In the genomic region with DNA sequence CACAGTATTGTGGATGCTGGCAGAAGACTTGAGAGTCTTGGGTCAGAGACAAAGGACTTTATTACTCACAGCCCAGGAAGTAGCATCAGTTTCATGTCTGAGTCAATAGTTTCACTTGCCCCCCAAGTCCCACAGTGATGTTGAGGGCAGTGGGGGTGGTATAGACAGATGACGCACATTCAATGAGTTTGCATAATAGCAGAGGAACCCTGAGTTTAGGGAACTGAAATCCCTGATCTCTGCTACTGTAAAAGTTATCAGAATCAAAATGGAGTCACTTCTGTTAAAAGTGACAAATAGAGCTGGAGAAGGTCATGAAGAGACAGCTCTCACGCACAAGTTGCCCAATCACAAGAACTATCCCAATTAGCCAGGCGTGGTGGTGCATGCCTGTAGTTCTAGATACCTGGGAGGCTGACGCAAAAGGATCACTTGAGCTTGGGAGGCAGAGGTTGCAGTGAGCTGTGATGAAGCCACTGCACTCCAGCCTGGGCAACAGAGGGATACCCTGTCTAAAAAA, we compare ENCODE assay signal across 9 cellular contexts.
DNase-seq lines count a peak whose midpoint lies in the region; ATAC-seq lines count a peak whose summit lies in the region.
"Had no signal": no experiment of that assay in that cellular context is flagged by ENCODE, and none has a peak within 500 bp of the region (broad histone marks: within the 10 kb centered on the region; RNA-seq: fewer than 3 reads in every experiment).

No MANE protein-coding gene starts in this region.

- DNase-seq in activated CD4-positive, alpha-beta T cell treated with anti-CD3 and anti-CD28 coated beads for 48 hours, result peak; percentile 59
- DNase-seq in activated CD4-positive, alpha-beta T cell treated with anti-CD3 and anti-CD28 coated beads for 1 hour, result no peak
- peak; percentile 28 for DNase-seq in activated T-cell treated with anti-CD3 and anti-CD28 coated beads, Interleukin-2, amount 50 U/mL, for 24 hours
- DNase-seq in stimulated activated CD8-positive, alpha-beta memory T cell treated with anti-CD3 and anti-CD28 coated beads, Interleukin-15, amount 100 ng/mL, for 48 hours (ENCODE audit: low read depth in 2 of 2), result peak; percentile 35 to 42
- DNase-seq in NCI-H1930 (lab: John Stamatoyannopoulos, UW) (no peak), NCI-H526 (lab: John Stamatoyannopoulos, UW) (no peak), NCI-H2029 (lab: John Stamatoyannopoulos, UW) (no peak)

- peak; percentile 77 for ATAC-seq in HG03025 (IDR thresholded peaks at IDR 0.05; ENCODE audit: low FRiP score, unreplicated experiment)

- H3K4me1 Mint-ChIP-seq in activated T-cell treated with anti-CD3 and anti-CD28 coated beads, Interleukin-2, amount 50 U/mL, for 24 hours (ENCODE audit: low read depth), result peaks cover 16% of the 10 kb centered on the region

- H3K4me3 Mint-ChIP-seq in activated T-cell treated with anti-CD3 and anti-CD28 coated beads, Interleukin-2, amount 50 U/mL, for 24 hours, result no peak overlapping the region
- H3K4me3 Mint-ChIP-seq: T-helper 1 cell treated with Interleukin-12 subunit alpha and Interleukin-12 subunit beta and Interleukin-4 antibody, amounts not matched to agents 30 μg/mL and 1 μg/mL, for 36 hours had no signal

- no peaks in the 10 kb centered on the region for H3K9me3 Mint-ChIP-seq in activated T-cell treated with anti-CD3 and anti-CD28 coated beads, Interleukin-2, amount 50 U/mL, for 24 hours
- H3K9me3 Mint-ChIP-seq: T-helper 1 cell treated with Interleukin-12 subunit alpha and Interleukin-12 subunit beta and Interleukin-4 antibody, amounts not matched to agents 30 μg/mL and 1 μg/mL, for 36 hours had no signal

- no peak overlapping the region for H3K27ac Mint-ChIP-seq in activated T-cell treated with anti-CD3 and anti-CD28 coated beads, Interleukin-2, amount 50 U/mL, for 24 hours
- H3K27ac Mint-ChIP-seq: T-helper 1 cell treated with Interleukin-12 subunit alpha and Interleukin-12 subunit beta and Interleukin-4 antibody, amounts not matched to agents 30 μg/mL and 1 μg/mL, for 36 hours had no signal

- peaks cover 8% of the 10 kb centered on the region for H3K27me3 Mint-ChIP-seq in activated T-cell treated with anti-CD3 and anti-CD28 coated beads, Interleukin-2, amount 50 U/mL, for 24 hours

- H3K36me3 Mint-ChIP-seq in activated T-cell treated with anti-CD3 and anti-CD28 coated beads, Interleukin-2, amount 50 U/mL, for 24 hours (ENCODE audit: low read depth), result no peaks in the 10 kb centered on the region

Comparison
In these comparisons a context has a peak if more than half of its experiments do, and no peak if none do; other contexts are left out.
1. DNase-seq: peak in activated CD4-positive, alpha-beta T cell treated with anti-CD3 and anti-CD28 coated beads for 48 hours (single experiment), activated T-cell treated with anti-CD3 and anti-CD28 coated beads, Interleukin-2, amount 50 U/mL, for 24 hours (single experiment) and stimulated activated CD8-positive, alpha-beta memory T cell treated with anti-CD3 and anti-CD28 coated beads, Interleukin-15, amount 100 ng/mL, for 48 hours (2 of 2); none in activated CD4-positive, alpha-beta T cell treated with anti-CD3 and anti-CD28 coated beads for 1 hour (single experiment), NCI-H1930 (0 of 2), NCI-H526 (0 of 2) and NCI-H2029 (single experiment).